In the genomic region with DNA sequence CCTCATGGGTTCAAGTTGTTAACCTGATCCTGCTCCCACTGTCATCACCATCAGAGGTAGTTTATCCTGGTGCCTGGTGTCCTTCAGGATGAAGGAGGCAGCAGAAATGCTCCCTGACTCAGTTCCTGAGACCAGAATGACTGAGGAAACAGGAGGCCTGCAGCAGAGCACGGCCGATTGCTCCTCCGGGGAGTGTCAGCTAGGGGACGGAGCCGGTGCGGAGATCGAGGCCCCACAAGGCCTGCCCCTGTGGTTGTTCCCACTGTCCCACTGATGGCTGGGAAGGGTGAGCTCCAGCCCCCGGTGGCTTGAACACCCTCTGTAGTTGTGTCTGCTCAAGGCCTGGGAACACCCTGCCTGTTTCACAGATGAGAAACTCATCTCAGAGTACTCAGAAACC, we compare ENCODE assay signal across 1 cellular context.
TF ChIP-seq lines count a peak whose summit lies in the region.

No MANE protein-coding gene starts in this region.

TF ChIP-seq in H1, 55 proteins besides CTCF, POLR2A, EP300 and RAD21:
- no peak for TF ChIP-seq CBX5 (IDR thresholded peaks at IDR 0.05; ENCODE audit: low read depth, low read length)
- TF ChIP-seq, protein P1, sequence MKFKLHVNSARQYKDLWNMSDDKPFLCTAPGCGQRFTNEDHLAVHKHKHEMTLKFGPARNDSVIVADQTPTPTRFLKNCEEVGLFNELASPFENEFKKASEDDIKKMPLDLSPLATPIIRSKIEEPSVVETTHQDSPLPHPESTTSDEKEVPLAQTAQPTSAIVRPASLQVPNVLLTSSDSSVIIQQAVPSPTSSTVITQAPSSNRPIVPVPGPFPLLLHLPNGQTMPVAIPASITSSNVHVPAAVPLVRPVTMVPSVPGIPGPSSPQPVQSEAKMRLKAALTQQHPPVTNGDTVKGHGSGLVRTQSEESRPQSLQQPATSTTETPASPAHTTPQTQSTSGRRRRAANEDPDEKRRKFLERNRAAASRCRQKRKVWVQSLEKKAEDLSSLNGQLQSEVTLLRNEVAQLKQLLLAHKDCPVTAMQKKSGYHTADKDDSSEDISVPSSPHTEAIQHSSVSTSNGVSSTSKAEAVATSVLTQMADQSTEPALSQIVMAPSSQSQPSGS (IDR thresholded peaks at IDR 0.05; ENCODE audit: low read length), result no peak
- no peak for TF ChIP-seq TBP (IDR thresholded peaks at IDR 0.05; ENCODE audit: low read depth, low read length)
- no peak for TF ChIP-seq TCF12 (IDR thresholded peaks at IDR 0.05; ENCODE audit: low read depth, low read length)
- no peak for TF ChIP-seq TAF7 (optimal IDR thresholded peaks at IDR 0.05; ENCODE audit: borderline replicate concordance, low read depth, low read length)
- TF ChIP-seq SRF (IDR thresholded peaks at IDR 0.05; ENCODE audit: low read depth, low read length), result no peak
- no peak for TF ChIP-seq SIN3A (conservative IDR thresholded peaks at IDR 0.05 in 1 of 2, IDR thresholded peaks at IDR 0.05 in 1 of 2; ENCODE audit: low read depth in 1 of 2, low read length in 2 of 2)
- no peak for TF ChIP-seq YY1 (IDR thresholded peaks at IDR 0.05; ENCODE audit: low read depth, low read length)
- no peak for TF ChIP-seq BRCA1 (IDR thresholded peaks at IDR 0.05; ENCODE audit: low read depth, low read length)
- TF ChIP-seq RBBP5 (IDR thresholded peaks at IDR 0.05; ENCODE audit: borderline replicate concordance, low read depth, low read length), result no peak
- no peak for TF ChIP-seq CBX8 (IDR thresholded peaks at IDR 0.05; ENCODE audit: borderline replicate concordance, low read depth, low read length)
- TF ChIP-seq, protein P2, sequence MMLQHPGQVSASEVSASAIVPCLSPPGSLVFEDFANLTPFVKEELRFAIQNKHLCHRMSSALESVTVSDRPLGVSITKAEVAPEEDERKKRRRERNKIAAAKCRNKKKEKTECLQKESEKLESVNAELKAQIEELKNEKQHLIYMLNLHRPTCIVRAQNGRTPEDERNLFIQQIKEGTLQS (IDR thresholded peaks at IDR 0.05; ENCODE audit: insufficient read depth, low read depth, low read length), result no peak
- TF ChIP-seq GABPA (IDR thresholded peaks at IDR 0.05; ENCODE audit: borderline replicate concordance, insufficient read depth, low read length), result no peak
- TF ChIP-seq CTBP2 (IDR thresholded peaks at IDR 0.05; ENCODE audit: borderline replicate concordance, insufficient read depth, insufficient read length, low read length), result no peak
- no peak for TF ChIP-seq RFX5 (IDR thresholded peaks at IDR 0.05; ENCODE audit: borderline replicate concordance, low read depth, low read length)
- no peak for TF ChIP-seq CREB1 (IDR thresholded peaks at IDR 0.05)
- no peak for TF ChIP-seq GTF2F1 (IDR thresholded peaks at IDR 0.05; ENCODE audit: borderline replicate concordance, low read depth, low read length)
- TF ChIP-seq PHF8 (conservative IDR thresholded peaks at IDR 0.05; ENCODE audit: low read depth, low read length), result no peak
- TF ChIP-seq CHD2 (IDR thresholded peaks at IDR 0.05; ENCODE audit: low read length), result no peak
TF ChIP-seq in H1: peak in this region for 0.
